9 cellular contexts compared by ENCODE assay signal in genomic region chr17:31581491-31581890, GRCh38.
A peak's percentile ranks its signal among the peaks of the same experiment; 100 is the strongest.
DNase-seq lines count a peak whose midpoint lies in the region; ATAC-seq and TF ChIP-seq lines count a peak whose summit lies in the region.
"Had no signal": no experiment of that assay in that cellular context is flagged by ENCODE, and none has a peak within 500 bp of the region (broad histone marks: within the 10 kb centered on the region; RNA-seq: fewer than 3 reads in every experiment).

No MANE protein-coding gene starts in this region.

- no peak overlapping the region for H3K27ac Mint-ChIP-seq in activated naive CD8-positive, alpha-beta T cell treated with anti-CD3 and anti-CD28 coated beads, Interleukin-2, amount 50 U/mL, for 24 hours
- no peak overlapping the region for H3K27ac Mint-ChIP-seq in nephron progenitor cell
- H3K27ac Mint-ChIP-seq: progenitor cell of endocrine pancreas had no signal

- 48% methylated on average over 4 of the region's 4 CpGs; no CpG with 5 or more reads in 1 of the 2 donors for WGBS in body of pancreas, 2 donors
- WGBS in spleen, 5 donors: 47 to 77% (median 68%) methylated on average over 4 of the region's 4 CpGs

- H3K4me1 Mint-ChIP-seq in activated naive CD8-positive, alpha-beta T cell treated with anti-CD3 and anti-CD28 coated beads, Interleukin-2, amount 50 U/mL, for 24 hours: peaks cover 18% of the 10 kb centered on the region
- H3K4me1 Mint-ChIP-seq in nephron progenitor cell: peaks cover 8% of the 10 kb centered on the region

- H3K4me1 ChIP-seq in body of pancreas (peaks cover 26% of the 10 kb centered on the region), spleen (peaks cover 11 to 57% (median 38%) of the 10 kb centered on the region in 6 donors)

- peak; percentile 57 for ATAC-seq in body of pancreas
- no peak for ATAC-seq in activated naive CD8-positive, alpha-beta T cell treated with anti-CD3 and anti-CD28 coated beads, Interleukin-2, amount 50 U/mL, for 24 hours
- ATAC-seq in HG03460 (IDR thresholded peaks at IDR 0.05; ENCODE audit: unreplicated experiment): no peak

- DNase-seq in HL-60 (ENCODE audit: low read depth in 1 of 2, low spot score in 1 of 2): no peak
- DNase-seq in body of pancreas: peak in 3 of 4 donors; percentile 27 to 49 (median 37)
- peak; percentile 71 for DNase-seq in kidney tubule cell (ENCODE audit: low spot score)
- DNase-seq in spleen: no peak
- DNase-seq in epidermal melanocyte (ENCODE audit: insufficient read length, low spot score): no peak
- no peak for DNase-seq in activated naive CD8-positive, alpha-beta T cell treated with anti-CD3 and anti-CD28 coated beads, Interleukin-2, amount 50 U/mL, for 24 hours
- no peak for DNase-seq in nephron progenitor cell

- TF ChIP-seq POLR2A in body of pancreas (IDR thresholded peaks at IDR 0.05) (no peak), spleen (IDR thresholded peaks at IDR 0.05) (no peak)

- H3K9me3 ChIP-seq in body of pancreas: no peaks in the 10 kb centered on the region
- H3K9me3 ChIP-seq in spleen: no peaks in the 10 kb centered on the region

- TF ChIP-seq CTCF in HL-60 (IDR thresholded peaks at IDR 0.05; ENCODE audit: insufficient read depth, low read length) (no peak), body of pancreas (IDR thresholded peaks at IDR 0.05) (no peak), spleen (IDR thresholded peaks at IDR 0.05 in 8 of 11, conservative IDR thresholded peaks at IDR 0.05 in 3 of 11) (no peak), nephron progenitor cell (IDR thresholded peaks at IDR 0.05) (no peak)

- H3K4me3 Mint-ChIP-seq in activated naive CD8-positive, alpha-beta T cell treated with anti-CD3 and anti-CD28 coated beads, Interleukin-2, amount 50 U/mL, for 24 hours: no peak overlapping the region
- no peak overlapping the region for H3K4me3 Mint-ChIP-seq in nephron progenitor cell

- H3K27me3 Mint-ChIP-seq in activated naive CD8-positive, alpha-beta T cell treated with anti-CD3 and anti-CD28 coated beads, Interleukin-2, amount 50 U/mL, for 24 hours: no peaks in the 10 kb centered on the region
- H3K27me3 Mint-ChIP-seq in nephron progenitor cell (ENCODE audit: low read depth, poor library complexity): no peaks in the 10 kb centered on the region
- H3K27me3 Mint-ChIP-seq: progenitor cell of endocrine pancreas had no signal

- no peak overlapping the region for H3K4me3 ChIP-seq in HL-60 (replicated peaks; ENCODE audit: insufficient read depth, low read length)
- no peak overlapping the region for H3K4me3 ChIP-seq in body of pancreas
- H3K4me3 ChIP-seq in spleen: peak overlapping the region in 1 of 8 donors; percentile 41

- no peaks in the 10 kb centered on the region for H3K9me3 Mint-ChIP-seq in activated naive CD8-positive, alpha-beta T cell treated with anti-CD3 and anti-CD28 coated beads, Interleukin-2, amount 50 U/mL, for 24 hours
- no peaks in the 10 kb centered on the region for H3K9me3 Mint-ChIP-seq in nephron progenitor cell

- H3K36me3 Mint-ChIP-seq in activated naive CD8-positive, alpha-beta T cell treated with anti-CD3 and anti-CD28 coated beads, Interleukin-2, amount 50 U/mL, for 24 hours (ENCODE audit: low read depth): no peaks in the 10 kb centered on the region
- no peaks in the 10 kb centered on the region for H3K36me3 Mint-ChIP-seq in nephron progenitor cell (ENCODE audit: low read depth)

- H3K27me3 ChIP-seq in HL-60 (ENCODE audit: insufficient read depth, poor library complexity, severe bottlenecking): no peaks in the 10 kb centered on the region
- no peaks in the 10 kb centered on the region for H3K27me3 ChIP-seq in body of pancreas
- H3K27me3 ChIP-seq in spleen (replicated peaks in 1 of 7): no peaks in the 10 kb centered on the region

- intact Hi-C loops in body of pancreas (cut with DNase I) (no loop called here), spleen (cut with DNase I; ENCODE audit: low total_unique reads) (no loop called here)

- H3K36me3 ChIP-seq in body of pancreas (replicated peaks in 1 of 2; ENCODE audit: insufficient read depth in 1 of 2, low read depth in 2 of 2) (no peaks in the 10 kb centered on the region), spleen (no peaks in the 10 kb centered on the region)

- H3K27ac ChIP-seq in HL-60 (replicated peaks) (peak overlapping the region; percentile 70), body of pancreas (peak overlapping the region; percentile 44 to 86 (median 77)), spleen (peak overlapping the region; percentile 62 to 85 (median 76))

Comparison
In these comparisons a context has a peak if more than half of its experiments do, and no peak if none do; other contexts are left out.
1. DNase-seq: peak in body of pancreas (3 of 4) and kidney tubule cell (single experiment); none in HL-60 (0 of 2), spleen (single experiment), epidermal melanocyte (single experiment), activated naive CD8-positive, alpha-beta T cell treated with anti-CD3 and anti-CD28 coated beads, Interleukin-2, amount 50 U/mL, for 24 hours (single experiment) and nephron progenitor cell (single experiment).
2. Peak in every context shown above with its lines, with median percentiles within 50 percentile points of each other: H3K27ac ChIP-seq.